Comparison of ENCODE assay signal across 10 cellular contexts in genomic region chr16:88967800-88968588, GRCh38. TPM values are rescaled to one million over a fixed set of nuclear protein-coding genes. Genes with fewer than 3 reads are reported as not detected.
DNase-seq lines count a peak whose midpoint lies in the region; ATAC-seq lines count a peak whose summit lies in the region.
"Had no signal": no experiment of that assay in that cellular context is flagged by ENCODE, and none has a peak within 500 bp of the region (broad histone marks: within the 10 kb centered on the region; RNA-seq: fewer than 3 reads in every experiment).

No MANE protein-coding gene starts in this region.

- H3K27me3 Mint-ChIP-seq in natural killer cell treated with Interleukin-12 subunit alpha and Interleukin-12 subunit beta and Interleukin-15 and Interleukin-18, amount 100 ng/mL, for 72 hours, result peaks cover 9 to 16% of the 10 kb centered on the region in 2 donors

- H3K36me3 Mint-ChIP-seq in natural killer cell treated with Interleukin-12 subunit alpha and Interleukin-12 subunit beta and Interleukin-15 and Interleukin-18, amount 100 ng/mL, for 72 hours, result no peaks in the 10 kb centered on the region

- no peak overlapping the region for H3K4me3 Mint-ChIP-seq in natural killer cell treated with Interleukin-12 subunit alpha and Interleukin-12 subunit beta and Interleukin-15 and Interleukin-18, amount 100 ng/mL, for 72 hours
- H3K4me3 Mint-ChIP-seq: T-helper 1 cell treated with Interleukin-12 subunit alpha and Interleukin-12 subunit beta and Interleukin-4 antibody, amounts not matched to agents 30 μg/mL and 1 μg/mL, for 36 hours had no signal

- 0 out of 2 replicates have a peak overlapping the region, but pooled peaks have one; percentile 3 for H3K4me3 ChIP-seq in Jurkat, Clone E6-1 (ENCODE audit: low read length)
- H3K4me3 ChIP-seq: HAP-1 had no signal

- ATAC-seq in GM18870 (IDR thresholded peaks at IDR 0.05; ENCODE audit: unreplicated experiment), result peak; percentile 50
- peak; percentile 50 for ATAC-seq in GM21737 (IDR thresholded peaks at IDR 0.05; ENCODE audit: unreplicated experiment)
- peak; percentile 47 to 48 for ATAC-seq in natural killer cell treated with Interleukin-12 subunit alpha and Interleukin-12 subunit beta and Interleukin-15 and Interleukin-18, amount 100 ng/mL, for 72 hours

- H3K9me3 Mint-ChIP-seq in natural killer cell treated with Interleukin-12 subunit alpha and Interleukin-12 subunit beta and Interleukin-15 and Interleukin-18, amount 100 ng/mL, for 72 hours, result no peaks in the 10 kb centered on the region
- H3K9me3 Mint-ChIP-seq: T-helper 1 cell treated with Interleukin-12 subunit alpha and Interleukin-12 subunit beta and Interleukin-4 antibody, amounts not matched to agents 30 μg/mL and 1 μg/mL, for 36 hours had no signal

- DNase-seq in Jurkat, Clone E6-1 (ENCODE audit: low read depth, low spot score), result peak; percentile 63
- peak; percentile 55 for DNase-seq in natural killer cell treated with Interleukin-12 subunit alpha and Interleukin-12 subunit beta and Interleukin-15 and Interleukin-18, amount 100 ng/mL, for 72 hours (ENCODE audit: low spot score)
- DNase-seq in activated CD4-positive, alpha-beta T cell treated with anti-CD3 and anti-CD28 coated beads, Interleukin-2, amount 50 U/mL, for 4 hours, result no peak
- DNase-seq in NCI-H2107 treated with DMSO at 0.1 percent for 48 hours (lab: John Stamatoyannopoulos, UW; ENCODE audit: unreplicated experiment) (no peak), NCI-H2171 (lab: John Stamatoyannopoulos, UW) (no peak)
- DNase-seq: mesenchymal stem cell had no signal

- H3K27ac Mint-ChIP-seq in natural killer cell treated with Interleukin-12 subunit alpha and Interleukin-12 subunit beta and Interleukin-15 and Interleukin-18, amount 100 ng/mL, for 72 hours, result no peak overlapping the region
- H3K27ac Mint-ChIP-seq: T-helper 1 cell treated with Interleukin-12 subunit alpha and Interleukin-12 subunit beta and Interleukin-4 antibody, amounts not matched to agents 30 μg/mL and 1 μg/mL, for 36 hours had no signal

- peaks cover 0 to 6% of the 10 kb centered on the region in 2 donors for H3K4me1 Mint-ChIP-seq in natural killer cell treated with Interleukin-12 subunit alpha and Interleukin-12 subunit beta and Interleukin-15 and Interleukin-18, amount 100 ng/mL, for 72 hours (ENCODE audit: low read depth in 2 of 2)

RNA-seq across cellular contexts. Expression of gene CBFA2T3, which starts 9.0 kb away (rescaled TPM):
- 33.8 TPM for polyA plus RNA-seq in Jurkat, Clone E6-1 (2012; ENCODE audit: insufficient read depth, insufficient read length)
- total RNA-seq in natural killer cell treated with Interleukin-12 subunit alpha and Interleukin-12 subunit beta and Interleukin-15 and Interleukin-18, amount 100 ng/mL, for 72 hours, result 1 to 10 TPM; 2.3 to 2.9 TPM

Comparison
In these comparisons a context has a peak if more than half of its experiments do, and no peak if none do; other contexts are left out.
1. DNase-seq: peak in Jurkat, Clone E6-1 (single experiment) and natural killer cell treated with Interleukin-12 subunit alpha and Interleukin-12 subunit beta and Interleukin-15 and Interleukin-18, amount 100 ng/mL, for 72 hours (single experiment); none in activated CD4-positive, alpha-beta T cell treated with anti-CD3 and anti-CD28 coated beads, Interleukin-2, amount 50 U/mL, for 4 hours (0 of 2), NCI-H2107 treated with DMSO at 0.1 percent for 48 hours (single experiment) and NCI-H2171 (single experiment).
2. Peak in every context shown above with its lines, with median percentiles within 50 percentile points of each other: ATAC-seq.